In the genomic region with DNA sequence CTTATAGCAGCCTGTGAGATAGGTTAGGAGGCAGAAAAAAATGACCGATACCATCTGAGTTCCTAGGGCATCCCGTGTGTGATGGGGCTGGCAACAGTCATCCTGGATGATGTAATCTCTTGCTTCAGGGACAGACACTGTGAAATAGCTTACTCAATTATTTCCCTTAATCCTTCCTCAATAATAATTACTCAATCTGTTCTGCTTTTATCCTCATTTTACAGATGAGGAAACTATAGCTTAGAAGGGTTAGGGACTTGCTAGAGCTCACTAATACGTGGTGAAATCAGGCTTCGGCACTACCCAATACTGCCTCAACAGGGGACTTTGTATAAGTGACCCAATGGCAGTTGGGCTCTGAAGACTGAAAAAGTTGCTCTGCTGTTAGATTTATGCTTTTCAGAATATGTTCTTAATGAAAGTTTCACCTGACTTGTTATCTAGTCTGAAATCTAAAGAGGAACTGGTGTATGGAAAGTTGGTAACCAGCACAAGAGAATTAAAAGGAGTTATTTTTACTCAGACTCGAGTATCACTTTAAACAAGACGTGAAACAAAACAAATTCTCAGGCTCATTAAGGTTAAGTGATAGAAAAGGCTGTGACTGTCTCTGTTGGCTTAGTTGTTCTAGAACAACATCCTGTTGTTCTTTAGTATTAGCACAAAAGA, we compare ENCODE assay signal across 9 cellular contexts. TPM values are rescaled to one million over a fixed set of nuclear protein-coding genes. Genes with fewer than 3 reads are reported as not detected.
DNase-seq lines count a peak whose midpoint lies in the region; ATAC-seq and TF ChIP-seq lines count a peak whose summit lies in the region.
"Had no signal": no experiment of that assay in that cellular context is flagged by ENCODE, and none has a peak within 500 bp of the region (broad histone marks: within the 10 kb centered on the region; RNA-seq: fewer than 3 reads in every experiment).

No MANE protein-coding gene starts in this region.

- H3K27me3 ChIP-seq in Peyer's patch: no peaks in the 10 kb centered on the region
- H3K27me3 ChIP-seq in hepatocyte: no peaks in the 10 kb centered on the region

- peak; percentile 21 for DNase-seq in stimulated activated CD4-positive, alpha-beta T cell treated with anti-CD3 and anti-CD28 coated beads, Interleukin-15, amount 100 ng/mL, for 24 hours
- DNase-seq in stimulated activated CD4-positive, alpha-beta T cell treated with anti-CD3 and anti-CD28 coated beads, Interleukin-4, amount 100 ng/mL, for 4 hours: no peak
- DNase-seq in Peyer's patch: peak in 2 of 3 donors; percentile 27 to 54
- DNase-seq in hepatocyte (ENCODE audit: low spot score): no peak
- no peak for DNase-seq in hippocampal formation (lab: John Stamatoyannopoulos, UW)
- no peak for DNase-seq in NCI-H2081 (lab: John Stamatoyannopoulos, UW)
- DNase-seq in SW 1271 (lab: John Stamatoyannopoulos, UW): no peak

- no peak overlapping the region for H3K4me2 ChIP-seq in hepatocyte

- no peaks in the 10 kb centered on the region for H3K9me2 ChIP-seq in hepatocyte (replicated peaks; ENCODE audit: insufficient read depth)

- 89% methylated on average over 6 of the region's 6 CpGs for WGBS in hepatocyte (ENCODE audit: low lambda C conversion rate, missing lambda C conversion rate)

- H2AFZ ChIP-seq in hepatocyte: no peak overlapping the region
- H2AFZ ChIP-seq: parathyroid adenoma had no signal

- no peaks in the 10 kb centered on the region for H3K79me2 ChIP-seq in hepatocyte
- H3K79me2 ChIP-seq: parathyroid adenoma had no signal

- H3K4me3 ChIP-seq in Peyer's patch (no peak overlapping the region), hepatocyte (no peak overlapping the region)

- TF ChIP-seq CTCF in Peyer's patch (IDR thresholded peaks at IDR 0.05) (no peak), hepatocyte (IDR thresholded peaks at IDR 0.05; ENCODE audit: poor library complexity) (no peak)

- peak; percentile 58 for ATAC-seq in HG02938 (IDR thresholded peaks at IDR 0.05; ENCODE audit: unreplicated experiment)

- no peaks in the 10 kb centered on the region for H4K20me1 ChIP-seq in hepatocyte (ENCODE audit: insufficient read depth, poor library complexity, severe bottlenecking)

- no peak for TF ChIP-seq POLR2A in Peyer's patch (IDR thresholded peaks at IDR 0.05)

- H3K4me1 ChIP-seq in Peyer's patch (peaks cover 0 to 5% (median 0%) of the 10 kb centered on the region in 4 donors), hepatocyte (ENCODE audit: insufficient read depth) (no peaks in the 10 kb centered on the region)
- H3K4me1 ChIP-seq: parathyroid adenoma had no signal

- H3K27ac ChIP-seq in Peyer's patch (peak overlapping the region; percentile 18 to 75 (median 68)), hepatocyte (peak overlapping the region; percentile 58)
- H3K27ac ChIP-seq: parathyroid adenoma had no signal

- H3K9me3 ChIP-seq in Peyer's patch (no peaks in the 10 kb centered on the region), hepatocyte (ENCODE audit: low read depth) (no peaks in the 10 kb centered on the region)

- H3K36me3 ChIP-seq in Peyer's patch: peaks cover 0 to 40% (median 0%) of the 10 kb centered on the region in 3 donors
- H3K36me3 ChIP-seq in hepatocyte (replicated peaks; ENCODE audit: insufficient read depth, low read depth): no peaks in the 10 kb centered on the region

RNA-seq across cellular contexts. Expression of gene CD55, which starts 14.4 kb away (rescaled TPM):
- total RNA-seq in Peyer's patch (10 to 100 TPM; 28.5 to 49.5 (median 41.7) TPM), hepatocyte (41.1 and 61.5 TPM in 2 replicates)
- 57.5 and 72.4 TPM in 2 replicates for polyA plus RNA-seq in hepatocyte

Comparison
In these comparisons a context has a peak if more than half of its experiments do, and no peak if none do; other contexts are left out.
1. DNase-seq: peak in stimulated activated CD4-positive, alpha-beta T cell treated with anti-CD3 and anti-CD28 coated beads, Interleukin-15, amount 100 ng/mL, for 24 hours (single experiment) and Peyer's patch (2 of 3); none in stimulated activated CD4-positive, alpha-beta T cell treated with anti-CD3 and anti-CD28 coated beads, Interleukin-4, amount 100 ng/mL, for 4 hours (0 of 2), hepatocyte (single experiment), hippocampal formation (0 of 2), NCI-H2081 (0 of 2) and SW 1271 (0 of 2).